In the genomic region with DNA sequence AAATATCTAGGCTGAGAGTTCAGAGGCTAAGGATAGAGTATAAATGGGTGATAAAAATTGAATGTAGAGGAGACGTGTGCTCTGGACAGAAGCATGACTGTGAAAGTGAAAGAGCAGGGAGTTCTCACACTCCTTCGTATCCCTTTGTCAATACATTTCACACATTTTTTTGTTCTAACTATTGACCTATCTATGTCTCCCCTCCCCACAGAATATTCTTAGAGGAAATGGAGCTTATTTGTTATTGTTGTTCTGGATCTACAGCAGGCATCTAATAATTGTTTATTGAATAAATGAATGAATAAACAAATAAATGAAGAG, we compare ENCODE assay signal across 18 cellular contexts. TPM values are rescaled to one million over a fixed set of nuclear protein-coding genes. Genes with fewer than 3 reads are reported as not detected.
DNase-seq lines count a peak whose midpoint lies in the region; ATAC-seq and TF ChIP-seq lines count a peak whose summit lies in the region.
"Had no signal": no experiment of that assay in that cellular context is flagged by ENCODE, and none has a peak within 500 bp of the region (broad histone marks: within the 10 kb centered on the region; RNA-seq: fewer than 3 reads in every experiment).

No MANE protein-coding gene starts in this region.

- H3K9me2 ChIP-seq in SK-N-SH (no peaks in the 10 kb centered on the region), hepatocyte (replicated peaks; ENCODE audit: insufficient read depth) (no peaks in the 10 kb centered on the region)

- no peak for TF ChIP-seq CTCF in SK-N-SH (IDR thresholded peaks at IDR 0.05)
- TF ChIP-seq CTCF in hepatocyte (IDR thresholded peaks at IDR 0.05; ENCODE audit: poor library complexity): no peak
- no peak for TF ChIP-seq CTCF in thoracic aorta (IDR thresholded peaks at IDR 0.05)

- CTCF ChIA-PET in SK-N-SH (lab: Yijun Ruan, JAX): interaction anchor here (1.9 to 3.1 kb wide), 3 partner anchors 17 to 535 kb away, joined by 5 to 10 read pairs (median 8); no protein-coding TSS in a partner anchor

- H3K4me1 Mint-ChIP-seq in activated T-helper 17 cell treated with anti-CD3 and anti-CD28 coated beads, Interleukin-2, amount 50 U/mL, for 72 hours: peaks cover 5% of the 10 kb centered on the region
- H3K4me1 Mint-ChIP-seq: activated naive CD4-positive, alpha-beta T cell treated with anti-CD3 and anti-CD28 coated beads, Interleukin-2, amount 50 U/mL, for 24 hours had no signal

- peaks cover 7% of the 10 kb centered on the region for H3K9me3 Mint-ChIP-seq in activated T-helper 17 cell treated with anti-CD3 and anti-CD28 coated beads, Interleukin-2, amount 50 U/mL, for 72 hours
- H3K9me3 Mint-ChIP-seq: activated naive CD4-positive, alpha-beta T cell treated with anti-CD3 and anti-CD28 coated beads, Interleukin-2, amount 50 U/mL, for 24 hours; CD8-positive, alpha-beta T cell had no signal

- no peaks in the 10 kb centered on the region for H4K20me1 ChIP-seq in SK-N-SH (ENCODE audit: insufficient read depth)
- no peaks in the 10 kb centered on the region for H4K20me1 ChIP-seq in hepatocyte (ENCODE audit: insufficient read depth, poor library complexity, severe bottlenecking)

- ATAC-seq in SK-N-SH treated with all-trans-retinoic acid at 6 μM for 48 hours (no peak), thoracic aorta (ENCODE audit: insufficient number of reproducible peaks, low FRiP score, low read depth) (no peak), GM18867 (IDR thresholded peaks at IDR 0.05; ENCODE audit: unreplicated experiment) (no peak)
- ATAC-seq in activated T-helper 17 cell treated with anti-CD3 and anti-CD28 coated beads, Interleukin-2, amount 50 U/mL, for 72 hours (replicated peaks): no peak
- ATAC-seq: CD8-positive, alpha-beta T cell; heart left ventricle had no signal

- no peaks in the 10 kb centered on the region for H3F3A ChIP-seq in SK-N-SH (replicated peaks; ENCODE audit: insufficient read depth)

- no peak for TF ChIP-seq EP300 in SK-N-SH (IDR thresholded peaks at IDR 0.05; ENCODE audit: borderline replicate concordance in 1 of 2, low read depth in 1 of 2, low read length in 1 of 2)

- H3K36me3 ChIP-seq in SK-N-SH (replicated peaks in 1 of 2; ENCODE audit: control insufficient read depth in 1 of 2, insufficient read depth in 2 of 2, low read length in 1 of 2): no peaks in the 10 kb centered on the region
- H3K36me3 ChIP-seq in hepatocyte (replicated peaks; ENCODE audit: insufficient read depth, low read depth): no peaks in the 10 kb centered on the region
- H3K36me3 ChIP-seq in thoracic aorta: no peaks in the 10 kb centered on the region
- H3K36me3 ChIP-seq: cardiac muscle cell, pancreas, stomach had no signal

- no peaks in the 10 kb centered on the region for H3K79me2 ChIP-seq in SK-N-SH (ENCODE audit: insufficient read depth)
- no peaks in the 10 kb centered on the region for H3K79me2 ChIP-seq in hepatocyte

- no peak overlapping the region for H3K9ac ChIP-seq in SK-N-SH

- peak overlapping the region; percentile 28 for H3K4me3 Mint-ChIP-seq in activated T-helper 17 cell treated with anti-CD3 and anti-CD28 coated beads, Interleukin-2, amount 50 U/mL, for 72 hours
- H3K4me3 Mint-ChIP-seq: activated naive CD4-positive, alpha-beta T cell treated with anti-CD3 and anti-CD28 coated beads, Interleukin-2, amount 50 U/mL, for 24 hours; CD8-positive, alpha-beta T cell had no signal

- TF ChIP-seq RAD21 in SK-N-SH (IDR thresholded peaks at IDR 0.05; ENCODE audit: low read length): no peak

- TF ChIP-seq POLR2A in erythroblast (IDR thresholded peaks at IDR 0.05; ENCODE audit: low read length): no peak

- H3K4me2 ChIP-seq in SK-N-SH (no peak overlapping the region), hepatocyte (peak overlapping the region; percentile 38)

- H3K4me1 ChIP-seq in SK-N-SH (ENCODE audit: control insufficient read depth in 1 of 2, insufficient read depth in 2 of 2, low read depth in 1 of 2, low read length in 1 of 2) (no peaks in the 10 kb centered on the region), hepatocyte (ENCODE audit: insufficient read depth) (no peaks in the 10 kb centered on the region), thoracic aorta (ENCODE audit: control insufficient read depth in 1 of 2, low read depth in 2 of 2) (peaks cover 6 to 7% of the 10 kb centered on the region in 2 donors)
- H3K4me1 ChIP-seq: heart left ventricle, pancreas had no signal

- no peak overlapping the region for H3K27ac Mint-ChIP-seq in activated T-helper 17 cell treated with anti-CD3 and anti-CD28 coated beads, Interleukin-2, amount 50 U/mL, for 72 hours
- H3K27ac Mint-ChIP-seq: activated naive CD4-positive, alpha-beta T cell treated with anti-CD3 and anti-CD28 coated beads, Interleukin-2, amount 50 U/mL, for 24 hours; CD8-positive, alpha-beta T cell had no signal

- H3K4me3 ChIP-seq in SK-N-SH (ENCODE audit: low read depth in 2 of 2, low read length in 1 of 2) (no peak overlapping the region), hepatocyte (no peak overlapping the region), thoracic aorta (peak overlapping the region; percentile 57)
- H3K4me3 ChIP-seq: cardiac muscle cell, heart left ventricle, pancreas, stomach had no signal

- H2AFZ ChIP-seq in SK-N-SH (ENCODE audit: low read depth) (0 out of 2 replicates have a peak overlapping the region, but pooled peaks have one; percentile 57), hepatocyte (no peak overlapping the region)

- H3K27ac ChIP-seq in SK-N-SH (ENCODE audit: low read depth in 2 of 2, low read length in 1 of 2) (no peak overlapping the region), hepatocyte (peak overlapping the region; percentile 67), thoracic aorta (peak overlapping the region; percentile 28 to 53)
- H3K27ac ChIP-seq: cardiac muscle cell, heart left ventricle, pancreas, stomach had no signal

- H3K36me3 Mint-ChIP-seq in activated T-helper 17 cell treated with anti-CD3 and anti-CD28 coated beads, Interleukin-2, amount 50 U/mL, for 72 hours (ENCODE audit: low read depth): no peaks in the 10 kb centered on the region
- H3K36me3 Mint-ChIP-seq: activated naive CD4-positive, alpha-beta T cell treated with anti-CD3 and anti-CD28 coated beads, Interleukin-2, amount 50 U/mL, for 24 hours; CD8-positive, alpha-beta T cell had no signal

- H3K9me3 ChIP-seq in SK-N-SH (no peaks in the 10 kb centered on the region), hepatocyte (ENCODE audit: low read depth) (no peaks in the 10 kb centered on the region), thoracic aorta (peaks cover 3% of the 10 kb centered on the region)
- H3K9me3 ChIP-seq: pancreas had no signal

- H3K27me3 Mint-ChIP-seq in activated T-helper 17 cell treated with anti-CD3 and anti-CD28 coated beads, Interleukin-2, amount 50 U/mL, for 72 hours: peaks cover 18% of the 10 kb centered on the region

- H3K27me3 ChIP-seq in SK-N-SH (ENCODE audit: insufficient read depth): no peaks in the 10 kb centered on the region; the same call in 1 of the 2 replicates
- no peaks in the 10 kb centered on the region for H3K27me3 ChIP-seq in hepatocyte
- no peaks in the 10 kb centered on the region for H3K27me3 ChIP-seq in thoracic aorta (replicated peaks; ENCODE audit: insufficient read depth)
- H3K27me3 ChIP-seq: cardiac muscle cell, heart left ventricle had no signal

- POLR2A ChIA-PET in SK-N-SH (lab: Yijun Ruan, JAX): no interaction called here

- WGBS in SK-N-SH (ENCODE audit: low lambda C conversion rate): 36% methylated on average over 2 of the region's 2 CpGs
- 67% methylated on average over 2 of the region's 2 CpGs for WGBS in hepatocyte (ENCODE audit: low lambda C conversion rate, missing lambda C conversion rate)

- no peak for DNase-seq in SK-N-SH
- DNase-seq in hepatocyte (ENCODE audit: low spot score): no peak
- no peak for DNase-seq in thoracic aorta (ENCODE audit: low spot score)
- DNase-seq in NK-92 (lab: John Stamatoyannopoulos, UW; ENCODE audit: unreplicated experiment): no peak
- no peak for DNase-seq in erythroblast (lab: John Stamatoyannopoulos, UW)
- DNase-seq: 8988T; activated CD4-positive, alpha-beta T cell treated with anti-CD3 and anti-CD28 coated beads for 1 hour; CD8-positive, alpha-beta T cell; heart left ventricle; NCI-H2081; pancreas; stomach; T-helper 9 cell had no signal

TF ChIP-seq in SK-N-SH, 30 proteins besides CTCF, POLR2A, EP300 and RAD21 (continues in another document):
- no peak for TF ChIP-seq TCF12 (IDR thresholded peaks at IDR 0.05)
- TF ChIP-seq FOSL2 (IDR thresholded peaks at IDR 0.05; ENCODE audit: borderline replicate concordance, low read depth): no peak
- TF ChIP-seq MXI1 (IDR thresholded peaks at IDR 0.05; ENCODE audit: low read depth, low read length): no peak
- TF ChIP-seq GABPA (IDR thresholded peaks at IDR 0.05; ENCODE audit: low read depth): no peak
- TF ChIP-seq SIN3A (IDR thresholded peaks at IDR 0.05; ENCODE audit: borderline replicate concordance, low read depth, low read length): no peak
- no peak for TF ChIP-seq TEAD4 (IDR thresholded peaks at IDR 0.05; ENCODE audit: borderline replicate concordance, insufficient read depth)
- TF ChIP-seq CHD2 (IDR thresholded peaks at IDR 0.05; ENCODE audit: low read length, partially characterized antibody): no peak
- TF ChIP-seq NFIC (IDR thresholded peaks at IDR 0.05; ENCODE audit: borderline replicate concordance): no peak

TF ChIP-seq in SK-N-SH treated with all-trans-retinoic acid at 6 μM for 48 hours, 23 proteins besides CTCF, POLR2A, EP300 and RAD21 (continues in another document):
- no peak for TF ChIP-seq SNAI2 (CRISPR knock-in tag; IDR thresholded peaks at IDR 0.05)
- no peak for TF ChIP-seq ZNF565 (CRISPR knock-in tag; conservative IDR thresholded peaks at IDR 0.05; ENCODE audit: low read depth)
- TF ChIP-seq, protein P1, sequence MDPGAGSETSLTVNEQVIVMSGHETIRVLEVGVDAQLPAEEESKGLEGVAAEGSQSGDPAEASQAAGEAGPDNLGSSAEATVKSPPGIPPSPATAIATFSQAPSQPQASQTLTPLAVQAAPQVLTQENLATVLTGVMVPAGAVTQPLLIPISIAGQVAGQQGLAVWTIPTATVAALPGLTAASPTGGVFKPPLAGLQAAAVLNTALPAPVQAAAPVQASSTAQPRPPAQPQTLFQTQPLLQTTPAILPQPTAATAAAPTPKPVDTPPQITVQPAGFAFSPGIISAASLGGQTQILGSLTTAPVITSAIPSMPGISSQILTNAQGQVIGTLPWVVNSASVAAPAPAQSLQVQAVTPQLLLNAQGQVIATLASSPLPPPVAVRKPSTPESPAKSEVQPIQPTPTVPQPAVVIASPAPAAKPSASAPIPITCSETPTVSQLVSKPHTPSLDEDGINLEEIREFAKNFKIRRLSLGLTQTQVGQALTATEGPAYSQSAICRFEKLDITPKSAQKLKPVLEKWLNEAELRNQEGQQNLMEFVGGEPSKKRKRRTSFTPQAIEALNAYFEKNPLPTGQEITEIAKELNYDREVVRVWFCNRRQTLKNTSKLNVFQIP (CRISPR knock-in tag; IDR thresholded peaks at IDR 0.05; ENCODE audit: borderline replicate concordance, low read depth): no peak
- no peak for TF ChIP-seq ZNF70 (CRISPR knock-in tag; IDR thresholded peaks at IDR 0.05)
- no peak for TF ChIP-seq RARB (CRISPR knock-in tag; IDR thresholded peaks at IDR 0.05)

RNA-seq across cellular contexts. Expression of a gene that starts 57.6 kb away (rescaled TPM):
- polyA plus RNA-seq in SK-N-SH (2012; rRNA removed) (0.15 and 0.16 TPM in 2 replicates), hepatocyte (2.4 and 3.7 TPM in 2 replicates)
- polyA plus RNA-seq in SK-N-SH (2012; cell fraction: cytosol; rRNA removed): 0.04 and 0.19 TPM in 2 replicates
- 0.04 and 0.05 TPM in 2 replicates for polyA plus RNA-seq in SK-N-SH (2012; cell fraction: nucleus; rRNA removed)
- under 1 TPM in 1 of 2 donors, not detected in 1; 0.16 TPM for total RNA-seq in activated T-helper 17 cell treated with anti-CD3 and anti-CD28 coated beads, Interleukin-2, amount 50 U/mL, for 72 hours
- total RNA-seq in hepatocyte (7.1 and 8.7 TPM in 2 replicates), thoracic aorta (1 to 10 TPM in 1 of 2 donors, under 1 TPM in 1; 0.68 to 9.9 TPM)
- total RNA-seq: CD8-positive, alpha-beta T cell had no signal

Comparison
In these comparisons a context has a peak if more than half of its experiments do, and no peak if none do; other contexts are left out.
1. H3K27ac ChIP-seq: peak in hepatocyte (single experiment) and thoracic aorta (2 of 2); none in SK-N-SH (0 of 2).